7 cellular contexts compared by ENCODE assay signal in genomic region chr17:7560172-7561027, GRCh38. TPM values are rescaled to one million over a fixed set of nuclear protein-coding genes. Genes with fewer than 3 reads are reported as not detected.
DNase-seq lines count a peak whose midpoint lies in the region; ATAC-seq and TF ChIP-seq lines count a peak whose summit lies in the region.

No MANE protein-coding gene starts in this region.

- H3K4me3 Mint-ChIP-seq in glutamatergic neuron (ENCODE audit: unreplicated experiment) = peak overlapping the region; percentile 96

- peak overlapping the region; percentile 96 for H3K27ac ChIP-seq in parathyroid adenoma

- DNase-seq in NCI-H82 treated with DMSO at 0.1 percent for 48 hours (lab: John Stamatoyannopoulos, UW; ENCODE audit: unreplicated experiment) = peak; percentile 34
- peak; percentile 42 for DNase-seq in activated gamma-delta T cell treated with anti-CD3 and anti-CD28 coated beads, Interleukin-2, amount 50 U/mL, for 16 hours (ENCODE audit: low read depth)
- DNase-seq in glutamatergic neuron = peak; percentile 86
- DNase-seq in NK-92 treated with Interleukin-12 subunit alpha and Interleukin-12 subunit beta, amount 100 ng/mL, for 24 hours (lab: John Stamatoyannopoulos, UW) = no peak

- peaks cover 31% of the 10 kb centered on the region for H3K4me1 ChIP-seq in parathyroid adenoma

- H3K27me3 Mint-ChIP-seq in glutamatergic neuron (ENCODE audit: unreplicated experiment) = peaks cover 9% of the 10 kb centered on the region

- H3K27me3 ChIP-seq in parathyroid adenoma (ENCODE audit: control insufficient read depth, insufficient read depth, low read length) = no peaks in the 10 kb centered on the region

- no peaks in the 10 kb centered on the region for H3K36me3 ChIP-seq in parathyroid adenoma (ENCODE audit: control insufficient read depth, insufficient read depth, low read length)

- H3K4me3 ChIP-seq in parathyroid adenoma (ENCODE audit: low read depth, low read length) = peak overlapping the region; percentile 87

- H3K36me3 Mint-ChIP-seq in glutamatergic neuron (ENCODE audit: unreplicated experiment) = no peaks in the 10 kb centered on the region

- H2AFZ ChIP-seq in parathyroid adenoma = peak overlapping the region; percentile 93

- H3K27ac Mint-ChIP-seq in glutamatergic neuron (ENCODE audit: unreplicated experiment) = peak overlapping the region; percentile 89

- peaks cover 12% of the 10 kb centered on the region for H3K4me1 Mint-ChIP-seq in glutamatergic neuron (ENCODE audit: low read depth, unreplicated experiment)

- H3K9me3 Mint-ChIP-seq in glutamatergic neuron (ENCODE audit: unreplicated experiment) = peaks cover 16% of the 10 kb centered on the region

- no peak for ATAC-seq in GM21423 (IDR thresholded peaks at IDR 0.05; ENCODE audit: unreplicated experiment)

- peaks cover 23% of the 10 kb centered on the region for H3K79me2 ChIP-seq in parathyroid adenoma

- peak; percentile 90 for TF ChIP-seq CTCF in GM12874 (IDR thresholded peaks at IDR 0.05; ENCODE audit: insufficient read depth, low read depth, low read length)
- TF ChIP-seq CTCF in glutamatergic neuron (IDR thresholded peaks at IDR 0.05; ENCODE audit: partially characterized antibody, unreplicated experiment) = peak; percentile 71
- TF ChIP-seq CTCF in parathyroid adenoma (IDR thresholded peaks at IDR 0.05) = peak; percentile 68

- H3K4me2 ChIP-seq in parathyroid adenoma (ENCODE audit: low read length) = peak overlapping the region; percentile 99

- no peaks in the 10 kb centered on the region for H3K9me3 ChIP-seq in parathyroid adenoma (ENCODE audit: control insufficient read depth, low read length)

- H3K9ac ChIP-seq in parathyroid adenoma = no peak overlapping the region

RNA-seq across cellular contexts. Expression of gene SENP3, which starts 1.3 kb away (rescaled TPM):
- 66.4 TPM for total RNA-seq in glutamatergic neuron (ENCODE audit: unreplicated experiment)

RNA-seq across cellular contexts. Expression of gene TNFSF13, which starts 1.9 kb away (rescaled TPM):
- not detected for total RNA-seq in glutamatergic neuron (ENCODE audit: unreplicated experiment)

RNA-seq across cellular contexts. Expression of gene TNFSF12, which starts 11.5 kb away (rescaled TPM):
- total RNA-seq in glutamatergic neuron (ENCODE audit: unreplicated experiment) = 0.83 TPM

RNA-seq across cellular contexts. Expression of gene CD68, which starts 19.0 kb away (rescaled TPM):
- not detected for total RNA-seq in glutamatergic neuron (ENCODE audit: unreplicated experiment)

RNA-seq across cellular contexts. Expression of gene MPDU1, which starts 23.3 kb away (rescaled TPM):
- 60.2 TPM for total RNA-seq in glutamatergic neuron (ENCODE audit: unreplicated experiment)
